In the genomic region with DNA sequence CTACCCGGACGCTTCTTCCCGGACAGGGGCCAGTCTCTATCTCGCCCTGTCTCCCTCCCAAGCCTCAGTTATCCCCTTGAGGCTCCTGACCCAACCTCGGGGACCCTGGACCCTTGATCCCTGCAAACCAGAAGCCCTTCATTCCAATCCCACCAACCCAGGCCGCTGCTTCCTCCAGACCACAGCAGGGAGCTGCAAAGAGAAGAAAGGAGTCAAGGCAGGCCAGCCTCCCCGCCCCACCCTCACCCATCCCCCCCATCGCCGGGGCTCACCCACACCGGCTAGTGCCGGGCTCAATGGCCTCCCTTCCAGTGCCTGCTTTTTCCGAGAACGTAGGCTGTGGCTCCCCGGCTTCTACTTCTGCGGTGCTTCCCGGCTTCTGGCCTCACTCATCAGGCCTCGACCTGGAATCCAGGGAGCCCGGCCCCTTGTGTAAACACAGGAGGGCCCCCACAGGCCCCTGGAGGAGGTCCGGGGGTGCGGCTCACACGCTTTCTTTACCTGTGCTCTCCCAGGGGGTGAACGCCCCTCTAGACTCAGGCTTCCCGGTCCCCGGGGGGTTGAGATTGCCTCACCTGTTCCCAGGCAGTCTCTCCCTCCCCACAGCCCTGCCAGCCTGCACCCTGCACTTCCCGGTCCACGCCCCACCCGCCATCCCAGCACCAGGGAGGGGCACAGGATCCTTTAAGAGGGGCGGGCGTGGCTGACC, we compare ENCODE assay signal across 1 cellular context.
TF ChIP-seq lines count a peak whose summit lies in the region.

A gene (minus strand): TSS at position 641 of the 709 bp plus-strand sequence. CDS start 1,704 bp downstream, outside the sequence.

TF ChIP-seq in K562, 482 proteins besides CTCF, POLR2A, EP300 and RAD21 (continued from another document and continues in another):
- TF ChIP-seq ZFX (CRISPR knock-in tag; IDR thresholded peaks at IDR 0.05) (peak; percentile 30), THRAP3 (IDR thresholded peaks at IDR 0.05; ENCODE audit: borderline replicate concordance) (0 out of 2 replicates have a peak, but pooled peaks have one; percentile 57), PML (IDR thresholded peaks at IDR 0.05; ENCODE audit: low read length) (peak; percentile 64; the same call in 1 of the 2 replicates), MAZ (CRISPR knock-in tag; conservative IDR thresholded peaks at IDR 0.05 in 1 of 2, IDR thresholded peaks at IDR 0.05 in 1 of 2) (peak; percentile 17 to 50; a peak in 1 of 4 replicates), NR3C1 (CRISPR knock-in tag; IDR thresholded peaks at IDR 0.05) (0 out of 2 replicates have a peak, but pooled peaks have one; percentile 33), ZNF133 (CRISPR knock-in tag; IDR thresholded peaks at IDR 0.05) (no peak), ZFPM2 (CRISPR knock-in tag; IDR thresholded peaks at IDR 0.05) (0 out of 2 replicates have a peak, but pooled peaks have one; percentile 26), ZNF57 (CRISPR knock-in tag; IDR thresholded peaks at IDR 0.05) (0 out of 2 replicates have a peak, but pooled peaks have one; percentile 61), ZNF12 (CRISPR knock-in tag; IDR thresholded peaks at IDR 0.05) (no peak), ZNF444 (CRISPR knock-in tag; IDR thresholded peaks at IDR 0.05) (peak; percentile 64; the same call in 1 of the 2 replicates), ZNF717 (CRISPR knock-in tag; IDR thresholded peaks at IDR 0.05) (peak; percentile 87; the same call in 1 of the 2 replicates), RBM39 (optimal IDR thresholded peaks at IDR 0.05; ENCODE audit: low read depth, low read length) (peak; percentile 24), TEAD1 (CRISPR knock-in tag; IDR thresholded peaks at IDR 0.05) (peak in 1 of 2 experiments; percentile 72; a peak in 1 of 4 replicates), POLR2H (tag; IDR thresholded peaks at IDR 0.05; ENCODE audit: low read depth) (0 out of 2 replicates have a peak, but pooled peaks have one; percentile 24), SIRT6 (IDR thresholded peaks at IDR 0.05; ENCODE audit: low read depth, low read length) (peak; percentile 89), ZNF586 (CRISPR knock-in tag; conservative IDR thresholded peaks at IDR 0.05) (peak; percentile 81; the same call in 1 of the 2 replicates), TEAD2 (tag; IDR thresholded peaks at IDR 0.05) (no peak), ZNF584 (CRISPR knock-in tag; IDR thresholded peaks at IDR 0.05; ENCODE audit: low read depth) (no peak), FOXA3 (CRISPR knock-in tag; conservative IDR thresholded peaks at IDR 0.05 in 1 of 2, IDR thresholded peaks at IDR 0.05 in 1 of 2) (peak; percentile 59 to 83; a peak in 3 of 4 replicates), SIN3A (IDR thresholded peaks at IDR 0.05; ENCODE audit: borderline replicate concordance in 2 of 2, control insufficient read depth in 1 of 2, low read depth in 2 of 2, low read length in 2 of 2) (peak in 1 of 2 experiments; percentile 57; a peak in 1 of 4 replicates), ZNF253 (CRISPR knock-in tag; conservative IDR thresholded peaks at IDR 0.05) (peak; percentile 83; the same call in 1 of the 2 replicates), TRIM24 (IDR thresholded peaks at IDR 0.05) (peak in 1 of 2 experiments; percentile 39; a peak in 1 of 4 replicates), ZNF695 (CRISPR knock-in tag; IDR thresholded peaks at IDR 0.05) (0 out of 2 replicates have a peak, but pooled peaks have one; percentile 5), CHD1 (IDR thresholded peaks at IDR 0.05; ENCODE audit: low read length) (no peak), CEBPB (tag; IDR thresholded peaks at IDR 0.05) (no peak), RBFOX2 (IDR thresholded peaks at IDR 0.05; ENCODE audit: low read depth, low read length) (peak; percentile 67), ZBTB7A (IDR thresholded peaks at IDR 0.05; ENCODE audit: borderline replicate concordance, control insufficient read depth, low read depth, low read length) (peak; percentile 52; the same call in 1 of the 2 replicates), SNRNP70 (optimal IDR thresholded peaks at IDR 0.05; ENCODE audit: low read depth, low read length) (peak; percentile 81), SOX6 (IDR thresholded peaks at IDR 0.05) (no peak), POLR2G (IDR thresholded peaks at IDR 0.05; ENCODE audit: low read depth, low read length) (peak; percentile 74), POLR2AphosphoS5 (IDR thresholded peaks at IDR 0.05; ENCODE audit: control insufficient read depth, insufficient read depth, low read depth, low read length) (peak; percentile 90), ZBED1 (IDR thresholded peaks at IDR 0.05) (peak; percentile 50; the same call in 1 of the 2 replicates), YY1 (IDR thresholded peaks at IDR 0.05; ENCODE audit: borderline replicate concordance in 1 of 3, control insufficient read depth in 1 of 3, extremely low read depth in 1 of 3, insufficient read depth in 3 of 3, insufficient read length in 1 of 3, insufficient replicate concordance in 2 of 3, low read depth in 1 of 3, low read length in 2 of 3) (peak in 2 of 3 experiments; percentile 9 to 75), NFXL1 (CRISPR knock-in tag; IDR thresholded peaks at IDR 0.05) (0 out of 2 replicates have a peak, but pooled peaks have one; percentile 67), XRCC3 (IDR thresholded peaks at IDR 0.05) (no peak), NONO (IDR thresholded peaks at IDR 0.05; ENCODE audit: low read depth in 2 of 2, low read length in 1 of 2) (peak in 1 of 2 experiments; percentile 72; a peak in 1 of 4 replicates), ZEB2 (IDR thresholded peaks at IDR 0.05) (0 out of 2 replicates have a peak, but pooled peaks have one; percentile 17), FIP1L1 (IDR thresholded peaks at IDR 0.05; ENCODE audit: low read depth, low read length, poor library complexity, severe bottlenecking) (peak; percentile 31), ZNF263 (CRISPR knock-in tag; IDR thresholded peaks at IDR 0.05; ENCODE audit: borderline replicate concordance) (0 out of 2 replicates have a peak, but pooled peaks have one; percentile 3), NFIC (IDR thresholded peaks at IDR 0.05) (0 out of 2 replicates have a peak, but pooled peaks have one; percentile 21), PTBP1 (IDR thresholded peaks at IDR 0.05; ENCODE audit: low read depth, low read length) (0 out of 2 replicates have a peak, but pooled peaks have one; percentile 71), POLR2B (IDR thresholded peaks at IDR 0.05; ENCODE audit: low read depth, partially characterized antibody) (peak; percentile 90), MBD2 (IDR thresholded peaks at IDR 0.05; ENCODE audit: borderline replicate concordance, low read depth) (peak; percentile 47)
- TF ChIP-seq, protein P1, sequence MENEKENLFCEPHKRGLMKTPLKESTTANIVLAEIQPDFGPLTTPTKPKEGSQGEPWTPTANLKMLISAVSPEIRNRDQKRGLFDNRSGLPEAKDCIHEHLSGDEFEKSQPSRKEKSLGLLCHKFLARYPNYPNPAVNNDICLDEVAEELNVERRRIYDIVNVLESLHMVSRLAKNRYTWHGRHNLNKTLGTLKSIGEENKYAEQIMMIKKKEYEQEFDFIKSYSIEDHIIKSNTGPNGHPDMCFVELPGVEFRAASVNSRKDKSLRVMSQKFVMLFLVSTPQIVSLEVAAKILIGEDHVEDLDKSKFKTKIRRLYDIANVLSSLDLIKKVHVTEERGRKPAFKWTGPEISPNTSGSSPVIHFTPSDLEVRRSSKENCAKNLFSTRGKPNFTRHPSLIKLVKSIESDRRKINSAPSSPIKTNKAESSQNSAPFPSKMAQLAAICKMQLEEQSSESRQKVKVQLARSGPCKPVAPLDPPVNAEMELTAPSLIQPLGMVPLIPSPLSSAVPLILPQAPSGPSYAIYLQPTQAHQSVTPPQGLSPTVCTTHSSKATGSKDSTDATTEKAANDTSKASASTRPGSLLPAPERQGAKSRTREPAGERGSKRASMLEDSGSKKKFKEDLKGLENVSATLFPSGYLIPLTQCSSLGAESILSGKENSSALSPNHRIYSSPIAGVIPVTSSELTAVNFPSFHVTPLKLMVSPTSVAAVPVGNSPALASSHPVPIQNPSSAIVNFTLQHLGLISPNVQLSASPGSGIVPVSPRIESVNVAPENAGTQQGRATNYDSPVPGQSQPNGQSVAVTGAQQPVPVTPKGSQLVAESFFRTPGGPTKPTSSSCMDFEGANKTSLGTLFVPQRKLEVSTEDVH (IDR thresholded peaks at IDR 0.05; ENCODE audit: low read depth, partially characterized antibody) = peak; percentile 76
- TF ChIP-seq, protein P2, sequence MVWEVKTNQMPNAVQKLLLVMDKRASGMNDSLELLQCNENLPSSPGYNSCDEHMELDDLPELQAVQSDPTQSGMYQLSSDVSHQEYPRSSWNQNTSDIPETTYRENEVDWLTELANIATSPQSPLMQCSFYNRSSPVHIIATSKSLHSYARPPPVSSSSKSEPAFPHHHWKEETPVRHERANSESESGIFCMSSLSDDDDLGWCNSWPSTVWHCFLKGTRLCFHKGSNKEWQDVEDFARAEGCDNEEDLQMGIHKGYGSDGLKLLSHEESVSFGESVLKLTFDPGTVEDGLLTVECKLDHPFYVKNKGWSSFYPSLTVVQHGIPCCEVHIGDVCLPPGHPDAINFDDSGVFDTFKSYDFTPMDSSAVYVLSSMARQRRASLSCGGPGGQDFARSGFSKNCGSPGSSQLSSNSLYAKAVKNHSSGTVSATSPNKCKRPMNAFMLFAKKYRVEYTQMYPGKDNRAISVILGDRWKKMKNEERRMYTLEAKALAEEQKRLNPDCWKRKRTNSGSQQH (CRISPR knock-in tag; IDR thresholded peaks at IDR 0.05) = 0 out of 2 replicates have a peak, but pooled peaks have one; percentile 47
- TF ChIP-seq, protein P3, sequence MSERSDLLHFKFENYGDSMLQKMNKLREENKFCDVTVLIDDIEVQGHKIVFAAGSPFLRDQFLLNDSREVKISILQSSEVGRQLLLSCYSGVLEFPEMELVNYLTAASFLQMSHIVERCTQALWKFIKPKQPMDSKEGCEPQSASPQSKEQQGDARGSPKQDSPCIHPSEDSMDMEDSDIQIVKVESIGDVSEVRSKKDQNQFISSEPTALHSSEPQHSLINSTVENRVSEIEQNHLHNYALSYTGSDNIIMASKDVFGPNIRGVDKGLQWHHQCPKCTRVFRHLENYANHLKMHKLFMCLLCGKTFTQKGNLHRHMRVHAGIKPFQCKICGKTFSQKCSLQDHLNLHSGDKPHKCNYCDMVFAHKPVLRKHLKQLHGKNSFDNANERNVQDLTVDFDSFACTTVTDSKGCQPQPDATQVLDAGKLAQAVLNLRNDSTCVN (CRISPR knock-in tag; IDR thresholded peaks at IDR 0.05) = 0 out of 2 replicates have a peak, but pooled peaks have one; percentile 15
- TF ChIP-seq, protein P4, sequence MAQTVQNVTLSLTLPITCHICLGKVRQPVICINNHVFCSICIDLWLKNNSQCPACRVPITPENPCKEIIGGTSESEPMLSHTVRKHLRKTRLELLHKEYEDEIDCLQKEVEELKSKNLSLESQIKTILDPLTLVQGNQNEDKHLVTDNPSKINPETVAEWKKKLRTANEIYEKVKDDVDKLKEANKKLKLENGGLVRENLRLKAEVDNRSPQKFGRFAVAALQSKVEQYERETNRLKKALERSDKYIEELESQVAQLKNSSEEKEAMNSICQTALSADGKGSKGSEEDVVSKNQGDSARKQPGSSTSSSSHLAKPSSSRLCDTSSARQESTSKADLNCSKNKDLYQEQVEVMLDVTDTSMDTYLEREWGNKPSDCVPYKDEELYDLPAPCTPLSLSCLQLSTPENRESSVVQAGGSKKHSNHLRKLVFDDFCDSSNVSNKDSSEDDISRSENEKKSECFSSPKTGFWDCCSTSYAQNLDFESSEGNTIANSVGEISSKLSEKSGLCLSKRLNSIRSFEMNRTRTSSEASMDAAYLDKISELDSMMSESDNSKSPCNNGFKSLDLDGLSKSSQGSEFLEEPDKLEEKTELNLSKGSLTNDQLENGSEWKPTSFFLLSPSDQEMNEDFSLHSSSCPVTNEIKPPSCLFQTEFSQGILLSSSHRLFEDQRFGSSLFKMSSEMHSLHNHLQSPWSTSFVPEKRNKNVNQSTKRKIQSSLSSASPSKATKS (CRISPR knock-in tag; IDR thresholded peaks at IDR 0.05) = no peak
- TF ChIP-seq, protein P5, sequence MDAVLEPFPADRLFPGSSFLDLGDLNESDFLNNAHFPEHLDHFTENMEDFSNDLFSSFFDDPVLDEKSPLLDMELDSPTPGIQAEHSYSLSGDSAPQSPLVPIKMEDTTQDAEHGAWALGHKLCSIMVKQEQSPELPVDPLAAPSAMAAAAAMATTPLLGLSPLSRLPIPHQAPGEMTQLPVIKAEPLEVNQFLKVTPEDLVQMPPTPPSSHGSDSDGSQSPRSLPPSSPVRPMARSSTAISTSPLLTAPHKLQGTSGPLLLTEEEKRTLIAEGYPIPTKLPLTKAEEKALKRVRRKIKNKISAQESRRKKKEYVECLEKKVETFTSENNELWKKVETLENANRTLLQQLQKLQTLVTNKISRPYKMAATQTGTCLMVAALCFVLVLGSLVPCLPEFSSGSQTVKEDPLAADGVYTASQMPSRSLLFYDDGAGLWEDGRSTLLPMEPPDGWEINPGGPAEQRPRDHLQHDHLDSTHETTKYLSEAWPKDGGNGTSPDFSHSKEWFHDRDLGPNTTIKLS (IDR thresholded peaks at IDR 0.05; ENCODE audit: borderline replicate concordance, low read depth) = no peak
- TF ChIP-seq, protein P6, sequence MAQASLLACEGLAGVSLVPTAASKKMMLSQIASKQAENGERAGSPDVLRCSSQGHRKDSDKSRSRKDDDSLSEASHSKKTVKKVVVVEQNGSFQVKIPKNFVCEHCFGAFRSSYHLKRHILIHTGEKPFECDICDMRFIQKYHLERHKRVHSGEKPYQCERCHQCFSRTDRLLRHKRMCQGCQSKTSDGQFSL (CRISPR knock-in tag; IDR thresholded peaks at IDR 0.05) = no peak; the same call in 1 of the 2 replicates
- TF ChIP-seq, protein P6 (tag; IDR thresholded peaks at IDR 0.05) = 0 out of 4 replicates have a peak, but pooled peaks of 1 of the 2 experiments have one; percentile 47
- TF ChIP-seq, protein P7, sequence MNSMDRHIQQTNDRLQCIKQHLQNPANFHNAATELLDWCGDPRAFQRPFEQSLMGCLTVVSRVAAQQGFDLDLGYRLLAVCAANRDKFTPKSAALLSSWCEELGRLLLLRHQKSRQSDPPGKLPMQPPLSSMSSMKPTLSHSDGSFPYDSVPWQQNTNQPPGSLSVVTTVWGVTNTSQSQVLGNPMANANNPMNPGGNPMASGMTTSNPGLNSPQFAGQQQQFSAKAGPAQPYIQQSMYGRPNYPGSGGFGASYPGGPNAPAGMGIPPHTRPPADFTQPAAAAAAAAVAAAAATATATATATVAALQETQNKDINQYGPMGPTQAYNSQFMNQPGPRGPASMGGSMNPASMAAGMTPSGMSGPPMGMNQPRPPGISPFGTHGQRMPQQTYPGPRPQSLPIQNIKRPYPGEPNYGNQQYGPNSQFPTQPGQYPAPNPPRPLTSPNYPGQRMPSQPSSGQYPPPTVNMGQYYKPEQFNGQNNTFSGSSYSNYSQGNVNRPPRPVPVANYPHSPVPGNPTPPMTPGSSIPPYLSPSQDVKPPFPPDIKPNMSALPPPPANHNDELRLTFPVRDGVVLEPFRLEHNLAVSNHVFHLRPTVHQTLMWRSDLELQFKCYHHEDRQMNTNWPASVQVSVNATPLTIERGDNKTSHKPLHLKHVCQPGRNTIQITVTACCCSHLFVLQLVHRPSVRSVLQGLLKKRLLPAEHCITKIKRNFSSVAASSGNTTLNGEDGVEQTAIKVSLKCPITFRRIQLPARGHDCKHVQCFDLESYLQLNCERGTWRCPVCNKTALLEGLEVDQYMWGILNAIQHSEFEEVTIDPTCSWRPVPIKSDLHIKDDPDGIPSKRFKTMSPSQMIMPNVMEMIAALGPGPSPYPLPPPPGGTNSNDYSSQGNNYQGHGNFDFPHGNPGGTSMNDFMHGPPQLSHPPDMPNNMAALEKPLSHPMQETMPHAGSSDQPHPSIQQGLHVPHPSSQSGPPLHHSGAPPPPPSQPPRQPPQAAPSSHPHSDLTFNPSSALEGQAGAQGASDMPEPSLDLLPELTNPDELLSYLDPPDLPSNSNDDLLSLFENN (IDR thresholded peaks at IDR 0.05; ENCODE audit: low read depth in 2 of 2, low read length in 2 of 2) = peak in 1 of 2 experiments; percentile 65; a peak in 1 of 4 replicates
